Comparison of ENCODE assay signal across 10 cellular contexts in the genomic region with DNA sequence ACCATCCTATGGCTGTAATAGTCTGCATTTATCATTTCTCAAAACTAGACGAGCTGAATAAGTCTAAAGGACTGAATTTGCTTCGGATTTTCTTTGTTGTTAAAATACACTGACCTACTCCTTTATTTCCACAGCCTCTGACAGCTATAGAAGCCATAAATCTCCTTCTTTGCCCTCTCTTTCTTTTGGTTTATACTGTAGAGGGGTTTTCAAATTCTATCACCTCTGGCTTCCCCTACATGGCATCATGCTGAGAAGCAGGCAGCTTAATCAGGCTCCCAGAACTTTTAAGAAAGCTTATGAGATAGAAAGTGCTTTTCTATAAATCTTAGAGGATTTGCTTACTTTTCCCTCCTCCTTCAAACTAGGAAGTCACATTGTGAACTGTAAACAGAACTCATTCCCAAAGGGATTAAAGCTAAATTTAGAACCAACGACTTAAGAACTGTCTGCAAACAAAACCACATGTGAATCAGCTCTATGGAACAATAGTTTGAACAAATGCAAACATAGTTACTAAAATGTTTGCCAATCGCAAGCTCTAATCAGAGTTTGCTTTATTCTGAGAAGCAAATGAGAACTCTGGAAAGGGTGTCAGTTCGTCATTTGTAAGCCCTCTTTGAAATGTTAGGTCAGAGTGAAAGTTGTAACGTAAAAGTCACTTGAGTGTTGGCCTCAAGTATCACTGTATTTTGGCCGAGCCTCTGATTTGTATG.
DNase-seq lines count a peak whose midpoint lies in the region; ATAC-seq and TF ChIP-seq lines count a peak whose summit lies in the region.
"Had no signal": no experiment of that assay in that cellular context is flagged by ENCODE, and none has a peak within 500 bp of the region (broad histone marks: within the 10 kb centered on the region; RNA-seq: fewer than 3 reads in every experiment).

No MANE protein-coding gene starts in this region.

- H3K4me1 Mint-ChIP-seq in brain, result peaks cover 30% of the 10 kb centered on the region

- intact Hi-C loops in left lung (cut with DNase I), result no loop called here
- intact Hi-C loops in aorta (cut with DNase I), result no loop called here

- H3K27me3 Mint-ChIP-seq in brain, result peaks cover 4% of the 10 kb centered on the region

- peak overlapping the region in 3 of 5 experiments; percentile 63 to 91 (median 85) for H3K27ac Mint-ChIP-seq in brain
- H3K27ac Mint-ChIP-seq: CD4-positive, alpha-beta T cell had no signal

- WGBS in aorta, 2 donors, result 4 to 5% methylated on average over 7 of the region's 7 CpGs

- ATAC-seq in left lung (peak; percentile 76), aorta (ENCODE audit: low FRiP score) (peak; percentile 47), GM21529 (IDR thresholded peaks at IDR 0.05; ENCODE audit: unreplicated experiment) (no peak), HG03139 (IDR thresholded peaks at IDR 0.05; ENCODE audit: unreplicated experiment) (no peak)

- H3K27me3 ChIP-seq in left lung (no peaks in the 10 kb centered on the region), aorta (ENCODE audit: control insufficient read depth in 1 of 2, insufficient read depth in 2 of 2, low read length in 1 of 2) (no peaks in the 10 kb centered on the region)

- no peaks in the 10 kb centered on the region for H3K36me3 ChIP-seq in left lung
- peaks cover 0 to 3% of the 10 kb centered on the region in 2 donors for H3K36me3 ChIP-seq in aorta (ENCODE audit: control insufficient read depth in 1 of 2, insufficient read depth in 2 of 2, low read length in 1 of 2)

- DNase-seq in NCI-H510A treated with DMSO at 0.1 percent for 48 hours (lab: John Stamatoyannopoulos, UW) (peak; percentile 55), NCI-H510A (lab: John Stamatoyannopoulos, UW) (no peak), left lung (no peak), aorta (no peak), NCI-H526 treated with DMSO at 0.1 percent for 48 hours (lab: John Stamatoyannopoulos, UW) (no peak)
- DNase-seq: activated CD4-positive, alpha-beta T cell treated with anti-CD3 and anti-CD28 coated beads, Interleukin-2, amount 50 U/mL, for 48 hours; CD4-positive, alpha-beta T cell had no signal

- H3K4me3 ChIP-seq in left lung (no peak overlapping the region), aorta (ENCODE audit: low read length in 2 of 2) (no peak overlapping the region)

- peak overlapping the region; percentile 24 to 71 for H3K27ac ChIP-seq in left lung
- peak overlapping the region; percentile 89 to 99 for H3K27ac ChIP-seq in aorta (ENCODE audit: low read depth in 1 of 2, low read length in 2 of 2)

- H3K4me3 Mint-ChIP-seq in brain, result peak overlapping the region in 3 of 5 experiments; percentile 16 to 26 (median 25)
- H3K4me3 Mint-ChIP-seq: CD4-positive, alpha-beta T cell had no signal

- H3K4me1 ChIP-seq in left lung, result peaks cover 6 to 10% of the 10 kb centered on the region in 2 donors
- peaks cover 3 to 5% of the 10 kb centered on the region in 2 donors for H3K4me1 ChIP-seq in aorta (ENCODE audit: control insufficient read depth in 1 of 2, insufficient read depth in 2 of 2, low read length in 2 of 2)

- TF ChIP-seq CTCF in brain (conservative IDR thresholded peaks at IDR 0.05) (no peak), left lung (IDR thresholded peaks at IDR 0.05) (no peak)

- H3K9me3 ChIP-seq in left lung (no peaks in the 10 kb centered on the region), aorta (ENCODE audit: control insufficient read depth, low read length) (no peaks in the 10 kb centered on the region)

- no peaks in the 10 kb centered on the region for H3K9me3 Mint-ChIP-seq in brain
- H3K9me3 Mint-ChIP-seq: CD4-positive, alpha-beta T cell had no signal

- H3K36me3 Mint-ChIP-seq in brain, result no peaks in the 10 kb centered on the region

Comparison
In these comparisons a context has a peak if more than half of its experiments do, and no peak if none do; other contexts are left out.
1. ATAC-seq: peak in left lung (single experiment) and aorta (single experiment); none in GM21529 (single experiment) and HG03139 (single experiment).